In the genomic region with DNA sequence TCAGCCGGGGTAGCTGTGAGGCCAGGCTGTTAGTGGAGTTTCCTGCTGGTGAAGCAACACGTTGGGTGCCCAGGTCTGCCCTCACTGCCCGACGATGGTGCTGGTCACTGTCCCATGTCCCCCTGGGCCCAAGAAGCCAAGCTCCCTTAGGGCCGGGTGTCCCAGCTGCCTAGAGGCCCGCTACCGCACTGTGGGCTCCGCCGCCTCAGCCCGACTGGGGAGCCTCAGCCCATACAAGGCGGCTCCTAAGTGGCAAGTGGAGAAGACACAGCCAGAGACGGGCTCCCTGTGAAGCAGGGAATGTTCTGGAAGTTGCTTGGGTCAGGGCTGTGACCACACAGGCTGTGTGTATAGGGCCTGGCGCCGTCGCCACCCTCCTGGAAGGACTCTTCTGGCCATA, we compare ENCODE assay signal across 14 cellular contexts.
"Had no signal": no experiment of that assay in that cellular context is flagged by ENCODE, and none has a peak within 500 bp of the region (broad histone marks: within the 10 kb centered on the region; RNA-seq: fewer than 3 reads in every experiment).

No MANE protein-coding gene starts in this region.

- H3K27ac ChIP-seq: lower lobe of right lung, tibial artery, VCaP had no signal

- H3K4me3 ChIP-seq: lower lobe of right lung, tibial artery had no signal

- DNase-seq: activated CD4-positive, alpha-beta T cell treated with anti-CD3 and anti-CD28 coated beads for 1 hour; activated effector memory CD4-positive, alpha-beta T cell treated with anti-CD3 and anti-CD28 coated beads, Interleukin-2, amount 50 U/mL, for 16 hours; activated T-cell treated with anti-CD3 and anti-CD28 coated beads, Interleukin-2, amount 50 U/mL, for 72 hours; dermis blood vessel endothelial cell; effector memory CD4-positive, alpha-beta T cell; hippocampal formation; left cardiac atrium; nucleus accumbens; stimulated activated CD4-positive, alpha-beta T cell treated with anti-CD3 and anti-CD28 coated beads, Interleukin-15, amount 100 ng/mL, for 24 hours; stimulated activated CD4-positive, alpha-beta T cell treated with anti-CD3 and anti-CD28 coated beads, Interleukin-4, amount 100 ng/mL, for 24 hours; T-helper 17 cell; tibial artery had no signal

- H3K9me3 ChIP-seq: lower lobe of right lung, tibial artery had no signal

- H3K27me3 ChIP-seq: tibial artery had no signal
